In the genomic region with DNA sequence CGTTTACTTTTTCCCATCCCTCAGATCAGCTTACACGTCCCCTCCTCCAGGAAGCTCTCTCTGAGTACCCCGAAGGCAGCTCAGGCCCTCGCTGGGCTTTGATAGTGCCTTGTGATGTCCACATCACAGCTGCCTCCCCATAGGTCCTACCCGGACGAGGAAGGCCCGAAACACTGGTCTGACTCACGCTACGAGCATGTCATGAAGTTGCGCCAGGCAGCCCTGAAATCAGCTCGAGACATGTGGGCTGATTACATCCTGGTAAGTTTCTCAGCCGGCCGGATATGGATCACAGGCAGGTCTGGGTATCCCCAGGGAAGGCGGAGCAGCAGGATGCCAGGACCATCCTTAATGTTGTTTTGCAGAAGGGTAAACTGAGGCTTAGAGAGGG, we compare ENCODE assay signal across 11 cellular contexts. TPM values are rescaled to one million over a fixed set of nuclear protein-coding genes. Genes with fewer than 3 reads are reported as not detected.
A peak's percentile ranks its signal among the peaks of the same experiment; 100 is the strongest.
DNase-seq lines count a peak whose midpoint lies in the region; ATAC-seq and TF ChIP-seq lines count a peak whose summit lies in the region.
"Had no signal": no experiment of that assay in that cellular context is flagged by ENCODE, and none has a peak within 500 bp of the region (broad histone marks: within the 10 kb centered on the region; RNA-seq: fewer than 3 reads in every experiment).

No MANE protein-coding gene starts in this region.

- H2AK5ac ChIP-seq in IMR-90 (ENCODE audit: low read depth, low read length), result peak overlapping the region; percentile 37; the same call in 1 of the 2 replicates

- H3K4me3 ChIP-seq in AG09309 (ENCODE audit: control insufficient read depth, low read depth, low read length) (no peak overlapping the region), IMR-90 (ENCODE audit: insufficient read depth, low read depth, low read length) (no peak overlapping the region)

- DNase-seq in AG09309 (ENCODE audit: low read depth) (peak; percentile 87), IMR-90 (peak; percentile 93), epithelial cell of prostate (ENCODE audit: low read depth, low spot score) (no peak), NCI-H1417 treated with DMSO at 0.1 percent for 48 hours (lab: John Stamatoyannopoulos, UW) (no peak)
- no peak for DNase-seq in stimulated activated CD4-positive, alpha-beta T cell treated with anti-CD3 and anti-CD28 coated beads, Interleukin-1b, Interleukin-23, amount 100 ng/mL, for 48 hours
- no peak for DNase-seq in activated CD4-positive, alpha-beta memory T cell treated with anti-CD3 and anti-CD28 coated beads, Interleukin-2, amount 10 ng/mL, durations not matched to agents 7 days and 5 days
- DNase-seq: NCI-H2081 treated with DMSO at 0.1 percent for 48 hours had no signal

- H3K4ac ChIP-seq in IMR-90 (ENCODE audit: low read depth, low read length), result peak overlapping the region; percentile 24

- in situ Hi-C loops in IMR-90 (cut with MboI; ENCODE audit: low sequenced_read_pairs), result no loop called here

- no peak for TF ChIP-seq POLR2A in IMR-90 (IDR thresholded peaks at IDR 0.05; ENCODE audit: low read depth, low read length)

- BruUV-seq in IMR-90 (replicated peaks; lab: Mats Ljungman, UMichigan), result no TSS peak

- CTCF ChIA-PET in IMR-90 (lab: Yijun Ruan, JAX), result interaction anchor here (0.8 to 1.1 kb wide), 2 partner anchors 13 to 64 kb away, joined by 3 read pairs; no protein-coding TSS in a partner anchor
- CTCF ChIA-PET in activated CD4-positive, alpha-beta memory T cell treated with anti-CD3 and anti-CD28 coated beads, Interleukin-2, amount 10 ng/mL, durations not matched to agents 7 days and 5 days (lab: Charles Lee), result no interaction called here

- peak overlapping the region; percentile 39 to 73; a peak in 3 of 4 replicates for H4K8ac ChIP-seq in IMR-90 (ENCODE audit: low read depth in 2 of 2, low read length in 2 of 2)

- peak overlapping the region; percentile 90 for H2AK9ac ChIP-seq in IMR-90 (replicated peaks; ENCODE audit: low read depth, low read length, poor library complexity)

- no peak for TF ChIP-seq RAD21 in IMR-90 (IDR thresholded peaks at IDR 0.05; ENCODE audit: low read length)

- H3K4me1 ChIP-seq in IMR-90 (ENCODE audit: control insufficient read depth, insufficient read depth, low read length), result peaks cover 3% of the 10 kb centered on the region

- peak overlapping the region; percentile 34 for H2AFZ ChIP-seq in IMR-90 (replicated peaks; ENCODE audit: low read length, poor library complexity)

- dilution Hi-C loops in IMR-90 (cut with HindIII; ENCODE audit: low sequenced_read_pairs, unreplicated experiment), result no loop called here

- peaks cover 13 to 60% of the 10 kb centered on the region in 2 experiments for H3K79me1 ChIP-seq in IMR-90 (ENCODE audit: low read depth in 1 of 2, low read length in 2 of 2)

- H2BK120ac ChIP-seq in IMR-90 (ENCODE audit: low read depth, low read length), result peak overlapping the region; percentile 73; the same call in 1 of the 2 replicates

- H3K36me3 ChIP-seq in IMR-90 (ENCODE audit: control insufficient read depth, insufficient read depth, low read length), result peaks cover 34% of the 10 kb centered on the region

- no peak overlapping the region for H3K9ac ChIP-seq in IMR-90 (ENCODE audit: low read depth, low read length)

- H3K9me3 Mint-ChIP-seq in nephron, result no peaks in the 10 kb centered on the region
- H3K9me3 Mint-ChIP-seq in activated CD4-positive, alpha-beta memory T cell treated with anti-CD3 and anti-CD28 coated beads, Interleukin-2, amount 10 ng/mL, durations not matched to agents 7 days and 5 days, result no peaks in the 10 kb centered on the region
- H3K9me3 Mint-ChIP-seq: type B pancreatic cell had no signal

- peak overlapping the region in 2 of 3 experiments; percentile 49 to 50 for H3K4me3 Mint-ChIP-seq in nephron
- no peak overlapping the region for H3K4me3 Mint-ChIP-seq in activated CD4-positive, alpha-beta memory T cell treated with anti-CD3 and anti-CD28 coated beads, Interleukin-2, amount 10 ng/mL, durations not matched to agents 7 days and 5 days

- peak overlapping the region in 1 of 3 experiments; percentile 20 for H3K27ac Mint-ChIP-seq in nephron
- no peak overlapping the region for H3K27ac Mint-ChIP-seq in activated CD4-positive, alpha-beta memory T cell treated with anti-CD3 and anti-CD28 coated beads, Interleukin-2, amount 10 ng/mL, durations not matched to agents 7 days and 5 days
- H3K27ac Mint-ChIP-seq: type B pancreatic cell had no signal

- H4K91ac ChIP-seq in IMR-90 (ENCODE audit: insufficient read depth, low read depth, low read length), result peak overlapping the region; percentile 32; the same call in 1 of the 2 replicates

- H3K4me1 Mint-ChIP-seq in nephron, result no peaks in the 10 kb centered on the region
- H3K4me1 Mint-ChIP-seq in activated CD4-positive, alpha-beta memory T cell treated with anti-CD3 and anti-CD28 coated beads, Interleukin-2, amount 10 ng/mL, durations not matched to agents 7 days and 5 days, result peaks cover 21% of the 10 kb centered on the region

- no peak overlapping the region for H3K56ac ChIP-seq in IMR-90 (ENCODE audit: extremely low read depth, insufficient read depth, low read length)

- no peak overlapping the region for H3K18ac ChIP-seq in IMR-90 (ENCODE audit: low read depth, low read length)

- TF ChIP-seq CTCF in AG09309 (IDR thresholded peaks at IDR 0.05; ENCODE audit: control insufficient read depth, insufficient read depth, low read depth, low read length, missing control alignments), result no peak
- no peak for TF ChIP-seq CTCF in IMR-90 (conservative IDR thresholded peaks at IDR 0.05; ENCODE audit: low read depth, low read length)
- no peak for TF ChIP-seq CTCF in nephron (IDR thresholded peaks at IDR 0.05; ENCODE audit: unreplicated experiment in 3 of 3)

- no peak overlapping the region for H3K4me2 ChIP-seq in IMR-90 (ENCODE audit: low read depth, low read length)

- peak overlapping the region; percentile 59 for H3K27ac ChIP-seq in IMR-90 (ENCODE audit: insufficient read depth, low read length)
- H3K27ac ChIP-seq in epithelial cell of prostate, result peak overlapping the region; percentile 74

- H4K20me1 ChIP-seq in IMR-90 (ENCODE audit: insufficient read depth, low read length), result peaks cover 3% of the 10 kb centered on the region

- H3K9me1 ChIP-seq in IMR-90 (ENCODE audit: insufficient read depth, low read length), result no peaks in the 10 kb centered on the region

- H2BK5ac ChIP-seq in IMR-90 (ENCODE audit: low read depth, low read length, poor library complexity, severe bottlenecking), result peak overlapping the region; percentile 48

- peak overlapping the region; percentile 64; the same call in 1 of the 2 replicates for H4K5ac ChIP-seq in IMR-90 (ENCODE audit: low read depth, low read length)

- 0 out of 2 replicates have a peak overlapping the region, but pooled peaks have one; percentile 31 for H3K14ac ChIP-seq in IMR-90 (replicated peaks; ENCODE audit: low read depth, low read length)

- POLR2A ChIA-PET in IMR-90 (lab: Charles Lee; ENCODE audit: unreplicated experiment), result interaction anchor here (0.6 kb wide), 1 partner anchor 153 kb away, joined by 4 read pairs; no protein-coding TSS in a partner anchor
- POLR2A ChIA-PET in activated CD4-positive, alpha-beta memory T cell treated with anti-CD3 and anti-CD28 coated beads, Interleukin-2, amount 10 ng/mL, durations not matched to agents 7 days and 5 days (lab: Charles Lee), result interaction anchor here (0.5 kb wide), 1 partner anchor 14 kb away, joined by 3 read pairs; no protein-coding TSS in a partner anchor

- intact Hi-C loops in IMR-90 (cut with micrococcal nuclease), result no loop called here

- no peaks in the 10 kb centered on the region for H3K9me3 ChIP-seq in IMR-90 (ENCODE audit: control insufficient read depth, insufficient read depth, low read length)

- no peak overlapping the region; the same call in 1 of the 2 replicates for H2BK20ac ChIP-seq in IMR-90 (ENCODE audit: low read depth, low read length)

- ATAC-seq in IMR-90 (ENCODE audit: low read depth), result peak; percentile 38
- no peak for ATAC-seq in GM19395 (IDR thresholded peaks at IDR 0.05; ENCODE audit: unreplicated experiment)
- ATAC-seq: SK-N-SH treated with all-trans-retinoic acid at 6 μM for 48 hours had no signal

- no peaks in the 10 kb centered on the region for H3K27me3 ChIP-seq in IMR-90 (ENCODE audit: control insufficient read depth, insufficient read depth, low read length)

- WGBS in IMR-90 (ENCODE audit: extremely low coverage in 2 of 2, insufficient read length in 1 of 2), 2 experiments, result 72% methylated on average over 12 of the region's 14 CpGs; no CpG with 5 or more reads in 1 of the 2 experiments

- H2BK15ac ChIP-seq in IMR-90 (ENCODE audit: low read depth, low read length), result peak overlapping the region; percentile 34; the same call in 1 of the 3 replicates

- no peak overlapping the region for H3K23ac ChIP-seq in IMR-90 (ENCODE audit: low read depth, low read length)

- H3K36me3 Mint-ChIP-seq in nephron (ENCODE audit: low read depth), result peaks cover 26% of the 10 kb centered on the region
- peaks cover 33% of the 10 kb centered on the region for H3K36me3 Mint-ChIP-seq in activated CD4-positive, alpha-beta memory T cell treated with anti-CD3 and anti-CD28 coated beads, Interleukin-2, amount 10 ng/mL, durations not matched to agents 7 days and 5 days (ENCODE audit: low read depth)

- H3K27me3 Mint-ChIP-seq in nephron (ENCODE audit: low read depth), result no peaks in the 10 kb centered on the region
- H3K27me3 Mint-ChIP-seq in activated CD4-positive, alpha-beta memory T cell treated with anti-CD3 and anti-CD28 coated beads, Interleukin-2, amount 10 ng/mL, durations not matched to agents 7 days and 5 days, result no peaks in the 10 kb centered on the region
- H3K27me3 Mint-ChIP-seq: type B pancreatic cell had no signal

TF ChIP-seq in IMR-90, 13 proteins besides CTCF, POLR2A, EP300 and RAD21 (continues in another document):
- TF ChIP-seq FOS (IDR thresholded peaks at IDR 0.05; ENCODE audit: low read depth, low read length) (peak; percentile 51), SMC3 (IDR thresholded peaks at IDR 0.05; ENCODE audit: low read depth, low read length) (no peak)

RNA-seq across cellular contexts. Expression of gene COLGALT1, which starts 4.8 kb away (rescaled TPM):
- 74.2 and 77.1 TPM in 2 replicates for total RNA-seq in IMR-90 (2012; rRNA removed)
- 117 and 124 TPM in 2 replicates for polyA plus RNA-seq in IMR-90 (2012; rRNA removed)
- 127 and 204 TPM in 2 replicates for polyA plus RNA-seq in IMR-90 (2012; cell fraction: cytosol; rRNA removed)
- 103 and 152 TPM in 2 replicates for polyA plus RNA-seq in IMR-90 (2012; cell fraction: nucleus; rRNA removed; ENCODE audit: low replicate concordance)
- 10 to 100 TPM; 36.1 to 38.9 TPM for total RNA-seq in activated CD4-positive, alpha-beta memory T cell treated with anti-CD3 and anti-CD28 coated beads, Interleukin-2, amount 10 ng/mL, durations not matched to agents 7 days and 5 days

RNA-seq across cellular contexts. Expression of gene PGLS, which starts 48.8 kb away (rescaled TPM):
- total RNA-seq in IMR-90 (2012; rRNA removed), result 33.9 and 37.2 TPM in 2 replicates
- 74.3 and 92.0 TPM in 2 replicates for polyA plus RNA-seq in IMR-90 (2012; rRNA removed)
- 161 and 165 TPM in 2 replicates for polyA plus RNA-seq in IMR-90 (2012; cell fraction: cytosol; rRNA removed)
- 71.3 and 138 TPM in 2 replicates for polyA plus RNA-seq in IMR-90 (2012; cell fraction: nucleus; rRNA removed; ENCODE audit: low replicate concordance)
- 10 to 100 TPM; 65.0 to 65.9 TPM for total RNA-seq in activated CD4-positive, alpha-beta memory T cell treated with anti-CD3 and anti-CD28 coated beads, Interleukin-2, amount 10 ng/mL, durations not matched to agents 7 days and 5 days

Comparison
In these comparisons a context has a peak if more than half of its experiments do, and no peak if none do; other contexts are left out.
1. DNase-seq: peak in AG09309 (single experiment) and IMR-90 (single experiment); none in epithelial cell of prostate (single experiment), stimulated activated CD4-positive, alpha-beta T cell treated with anti-CD3 and anti-CD28 coated beads, Interleukin-1b, Interleukin-23, amount 100 ng/mL, for 48 hours (single experiment), NCI-H1417 treated with DMSO at 0.1 percent for 48 hours (single experiment) and activated CD4-positive, alpha-beta memory T cell treated with anti-CD3 and anti-CD28 coated beads, Interleukin-2, amount 10 ng/mL, durations not matched to agents 7 days and 5 days (single experiment).